ENCODE assay signal across 9 cellular contexts in the genomic region with DNA sequence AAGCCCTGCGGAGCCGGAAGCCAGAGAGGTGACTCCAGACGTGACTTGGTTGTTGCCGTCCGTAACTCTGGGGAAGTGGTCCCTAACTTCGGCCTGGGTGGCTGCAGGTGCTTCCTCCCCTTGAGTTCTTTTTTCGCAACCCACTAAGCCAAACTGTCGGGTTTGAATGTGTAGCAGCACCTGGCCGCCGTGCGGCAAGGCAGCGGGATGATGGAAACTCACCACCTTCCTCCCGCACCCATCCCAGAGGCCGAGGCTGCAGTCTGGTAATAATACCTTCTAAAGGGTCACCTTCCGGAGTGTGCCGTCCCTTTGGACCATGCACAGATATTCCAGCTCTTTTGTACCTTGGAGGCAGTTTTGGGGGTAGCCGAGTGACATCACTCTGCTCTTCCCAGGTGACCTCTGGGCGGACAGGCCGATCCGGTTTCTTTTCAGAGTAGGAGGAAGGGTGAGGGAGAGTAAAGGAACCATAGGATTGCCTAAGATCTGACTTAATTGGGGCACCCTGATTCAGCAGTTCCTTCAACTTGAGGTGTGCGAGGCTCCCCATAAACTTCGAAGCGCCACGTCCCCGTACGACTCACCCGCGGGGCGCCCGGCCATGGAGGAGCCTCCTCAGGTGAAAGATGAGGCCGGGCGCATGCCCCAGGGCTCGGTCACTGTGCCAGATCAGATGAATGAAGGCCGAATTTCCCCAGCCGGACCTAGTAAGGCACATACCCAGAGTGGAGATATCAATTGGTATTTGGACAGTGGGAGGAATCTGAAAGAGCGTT. TPM values are rescaled to one million over a fixed set of nuclear protein-coding genes. Genes with fewer than 3 reads are reported as not detected.
DNase-seq lines count a peak whose midpoint lies in the region; ATAC-seq and TF ChIP-seq lines count a peak whose summit lies in the region.
"Had no signal": no experiment of that assay in that cellular context is flagged by ENCODE, and none has a peak within 500 bp of the region (broad histone marks: within the 10 kb centered on the region; RNA-seq: fewer than 3 reads in every experiment).

No MANE protein-coding gene starts in this region.

- H3K9me3 Mint-ChIP-seq in natural killer cell treated with Interleukin-12 subunit alpha and Interleukin-12 subunit beta and Interleukin-15 and Interleukin-18, amount 100 ng/mL, for 72 hours: peaks cover 3% of the 10 kb centered on the region
- peaks cover 0 to 1% of the 10 kb centered on the region in 2 donors for H3K9me3 Mint-ChIP-seq in stimulated activated naive B cell treated with anti-CD40 and anti-IgM and Interleukin-4, amounts not matched to agents 10 μg/mL and 1 μg/mL and 100 μg/mL, for 72 hours

- no peak for DNase-seq in astrocyte of the cerebellum (ENCODE audit: low read depth)
- DNase-seq in kidney tubule cell (ENCODE audit: low spot score): peak; percentile 35
- DNase-seq in NCI-H2029 treated with DMSO at 0.1 percent for 48 hours (lab: John Stamatoyannopoulos, UW): no peak
- no peak for DNase-seq in stimulated activated CD4-positive, alpha-beta T cell treated with anti-CD3 and anti-CD28 coated beads, Interleukin-1b, Interleukin-23, amount 100 ng/mL, for 48 hours
- DNase-seq in natural killer cell treated with Interleukin-12 subunit alpha and Interleukin-12 subunit beta and Interleukin-15 and Interleukin-18, amount 100 ng/mL, for 72 hours (ENCODE audit: low spot score): no peak
- DNase-seq in stimulated activated naive B cell treated with anti-CD40 and anti-IgM and Interleukin-4, amounts not matched to agents 10 μg/mL and 1 μg/mL and 100 μg/mL, for 72 hours: no peak

- H3K27ac Mint-ChIP-seq in natural killer cell treated with Interleukin-12 subunit alpha and Interleukin-12 subunit beta and Interleukin-15 and Interleukin-18, amount 100 ng/mL, for 72 hours: no peak overlapping the region
- no peak overlapping the region for H3K27ac Mint-ChIP-seq in stimulated activated naive B cell treated with anti-CD40 and anti-IgM and Interleukin-4, amounts not matched to agents 10 μg/mL and 1 μg/mL and 100 μg/mL, for 72 hours

- TF ChIP-seq CTCF in astrocyte of the cerebellum (IDR thresholded peaks at IDR 0.05; ENCODE audit: low read depth, low read length, missing control alignments): no peak

- no peak overlapping the region for H3K4me3 Mint-ChIP-seq in natural killer cell treated with Interleukin-12 subunit alpha and Interleukin-12 subunit beta and Interleukin-15 and Interleukin-18, amount 100 ng/mL, for 72 hours
- no peak overlapping the region for H3K4me3 Mint-ChIP-seq in stimulated activated naive B cell treated with anti-CD40 and anti-IgM and Interleukin-4, amounts not matched to agents 10 μg/mL and 1 μg/mL and 100 μg/mL, for 72 hours

- peak; percentile 40 for ATAC-seq in GM18498 (IDR thresholded peaks at IDR 0.05; ENCODE audit: unreplicated experiment)
- ATAC-seq in HG02642 (IDR thresholded peaks at IDR 0.05; ENCODE audit: poor library complexity, unreplicated experiment): peak; percentile 35
- ATAC-seq in natural killer cell treated with Interleukin-12 subunit alpha and Interleukin-12 subunit beta and Interleukin-15 and Interleukin-18, amount 100 ng/mL, for 72 hours: no peak
- ATAC-seq in stimulated activated naive B cell treated with anti-CD40 and anti-IgM and Interleukin-4, amounts not matched to agents 10 μg/mL and 1 μg/mL and 100 μg/mL, for 72 hours (replicated peaks): no peak

- H3K4me1 Mint-ChIP-seq in natural killer cell treated with Interleukin-12 subunit alpha and Interleukin-12 subunit beta and Interleukin-15 and Interleukin-18, amount 100 ng/mL, for 72 hours (ENCODE audit: low read depth in 2 of 2): no peaks in the 10 kb centered on the region
- peaks cover 4 to 8% of the 10 kb centered on the region in 2 donors for H3K4me1 Mint-ChIP-seq in stimulated activated naive B cell treated with anti-CD40 and anti-IgM and Interleukin-4, amounts not matched to agents 10 μg/mL and 1 μg/mL and 100 μg/mL, for 72 hours

- peak overlapping the region; percentile 68 for H3K4me3 ChIP-seq in astrocyte of the cerebellum (ENCODE audit: low read depth, low read length)

- in situ Hi-C loops in astrocyte of the cerebellum (cut with HindIII; ENCODE audit: low sequenced_read_pairs): no loop called here

- H3K36me3 Mint-ChIP-seq in natural killer cell treated with Interleukin-12 subunit alpha and Interleukin-12 subunit beta and Interleukin-15 and Interleukin-18, amount 100 ng/mL, for 72 hours: no peaks in the 10 kb centered on the region
- no peaks in the 10 kb centered on the region for H3K36me3 Mint-ChIP-seq in stimulated activated naive B cell treated with anti-CD40 and anti-IgM and Interleukin-4, amounts not matched to agents 10 μg/mL and 1 μg/mL and 100 μg/mL, for 72 hours

- peaks cover 38 to 71% of the 10 kb centered on the region in 2 donors for H3K27me3 Mint-ChIP-seq in natural killer cell treated with Interleukin-12 subunit alpha and Interleukin-12 subunit beta and Interleukin-15 and Interleukin-18, amount 100 ng/mL, for 72 hours
- H3K27me3 Mint-ChIP-seq in stimulated activated naive B cell treated with anti-CD40 and anti-IgM and Interleukin-4, amounts not matched to agents 10 μg/mL and 1 μg/mL and 100 μg/mL, for 72 hours: peaks cover 56 to 65% of the 10 kb centered on the region in 2 donors

RNA-seq across cellular contexts. Expression of a gene that starts 1.0 kb away (rescaled TPM):
- total RNA-seq in natural killer cell treated with Interleukin-12 subunit alpha and Interleukin-12 subunit beta and Interleukin-15 and Interleukin-18, amount 100 ng/mL, for 72 hours: under 1 TPM in 1 of 2 donors, not detected in 1; 0.20 TPM
- total RNA-seq: myocyte had no signal

Comparison
In these comparisons a context has a peak if more than half of its experiments do, and no peak if none do; other contexts are left out.
1. ATAC-seq: peak in GM18498 (single experiment) and HG02642 (single experiment); none in natural killer cell treated with Interleukin-12 subunit alpha and Interleukin-12 subunit beta and Interleukin-15 and Interleukin-18, amount 100 ng/mL, for 72 hours (0 of 2) and stimulated activated naive B cell treated with anti-CD40 and anti-IgM and Interleukin-4, amounts not matched to agents 10 μg/mL and 1 μg/mL and 100 μg/mL, for 72 hours (0 of 2).